In genomic region chr1:187411118-187411517, GRCh38 we compare ENCODE assay signal across 23 cellular contexts.
DNase-seq lines count a peak whose midpoint lies in the region; ATAC-seq and TF ChIP-seq lines count a peak whose summit lies in the region.
"Had no signal": no experiment of that assay in that cellular context is flagged by ENCODE, and none has a peak within 500 bp of the region (broad histone marks: within the 10 kb centered on the region; RNA-seq: fewer than 3 reads in every experiment).

No MANE protein-coding gene starts in this region.

- H3K4me3 ChIP-seq in tibial artery = no peak overlapping the region
- H3K4me3 ChIP-seq: MG63, SK-N-MC had no signal

- H3K4me1 Mint-ChIP-seq in nephron progenitor cell = peaks cover 18% of the 10 kb centered on the region
- H3K4me1 Mint-ChIP-seq: T-cell had no signal

- H3K27ac Mint-ChIP-seq in nephron progenitor cell = peak overlapping the region; percentile 5
- H3K27ac Mint-ChIP-seq: T-cell had no signal

- H3K4me1 ChIP-seq in tibial artery = no peaks in the 10 kb centered on the region

- no peak overlapping the region for H3K4me3 Mint-ChIP-seq in nephron progenitor cell
- H3K4me3 Mint-ChIP-seq: T-cell had no signal

- intact Hi-C loops in tibial artery (cut with DNase I; ENCODE audit: low total_unique reads) = no loop called here

- ATAC-seq in GM18520 (IDR thresholded peaks at IDR 0.05; ENCODE audit: unreplicated experiment) = peak; percentile 37
- ATAC-seq in GM21526 (IDR thresholded peaks at IDR 0.05; ENCODE audit: low FRiP score, unreplicated experiment) = peak; percentile 61
- peak; percentile 71 for ATAC-seq in HG03432 (IDR thresholded peaks at IDR 0.05; ENCODE audit: unreplicated experiment)
- no peak for ATAC-seq in GM21723 (IDR thresholded peaks at IDR 0.05; ENCODE audit: unreplicated experiment)
- ATAC-seq: Panc1, Right ventricle myocardium inferior, T-cell had no signal

- no peaks in the 10 kb centered on the region for H3K27me3 ChIP-seq in tibial artery
- H3K27me3 ChIP-seq: MG63 had no signal

- no peak overlapping the region for H3K27ac ChIP-seq in tibial artery
- H3K27ac ChIP-seq: SK-N-MC had no signal

- DNase-seq in nephron progenitor cell (no peak), NCI-H2171 (lab: John Stamatoyannopoulos, UW) (no peak), tibial artery (no peak), NCI-H2081 (lab: John Stamatoyannopoulos, UW) (no peak)
- DNase-seq: AML-193, Caco-2, IMR-90, Karpas-422, MG63, NCI-H1092 treated with DMSO at 0.1 percent for 48 hours, NCI-H1694, NCI-H2107, NCI-H226, NCI-H524 treated with DMSO at 0.1 percent for 48 hours, T-cell, T-helper 9 cell had no signal

- no peak for TF ChIP-seq CTCF in nephron progenitor cell (IDR thresholded peaks at IDR 0.05)
- no peak for TF ChIP-seq CTCF in tibial artery (IDR thresholded peaks at IDR 0.05)

- H3K9me3 Mint-ChIP-seq in nephron progenitor cell = peaks cover 5% of the 10 kb centered on the region

- no peaks in the 10 kb centered on the region for H3K36me3 ChIP-seq in tibial artery
- H3K36me3 ChIP-seq: MG63 had no signal

- no peaks in the 10 kb centered on the region for H3K27me3 Mint-ChIP-seq in nephron progenitor cell (ENCODE audit: low read depth, poor library complexity)
- H3K27me3 Mint-ChIP-seq: T-cell had no signal

- peaks cover 7% of the 10 kb centered on the region for H3K36me3 Mint-ChIP-seq in nephron progenitor cell (ENCODE audit: low read depth)
- H3K36me3 Mint-ChIP-seq: T-cell had no signal

- H3K9me3 ChIP-seq in tibial artery = no peaks in the 10 kb centered on the region
- H3K9me3 ChIP-seq: Caco-2, MG63 had no signal
